In genomic region chr2:151289972-151290335, GRCh38 we compare ENCODE assay signal across 8 cellular contexts. TPM values are rescaled to one million over a fixed set of nuclear protein-coding genes. Genes with fewer than 3 reads are reported as not detected.
DNase-seq lines count a peak whose midpoint lies in the region; ATAC-seq, FAIRE-seq and TF ChIP-seq lines count a peak whose summit lies in the region.

No MANE protein-coding gene starts in this region.

- H3K36me3 ChIP-seq in NT2/D1 (ENCODE audit: insufficient read depth, insufficient read length, low read length) (no peaks in the 10 kb centered on the region), mammary epithelial cell (ENCODE audit: insufficient read depth, low read length) (no peaks in the 10 kb centered on the region), HepG2 (replicated peaks in 1 of 2; ENCODE audit: control insufficient read depth in 1 of 2, insufficient read depth in 2 of 2, low read length in 2 of 2) (no peaks in the 10 kb centered on the region), stomach smooth muscle (ENCODE audit: control insufficient read depth in 2 of 2, insufficient read depth in 2 of 2, low read length in 2 of 2) (no peaks in the 10 kb centered on the region)

- H4K20me1 ChIP-seq in mammary epithelial cell (ENCODE audit: insufficient read depth, low read length) (no peaks in the 10 kb centered on the region), HepG2 (ENCODE audit: insufficient read depth, low read length) (no peaks in the 10 kb centered on the region)

- peak; percentile 32 for FAIRE-seq in HepG2 (lab: Jason Lieb, UNC)

- POLR2A ChIA-PET in HepG2 (lab: Yijun Ruan, JAX): interaction anchor here (1.0 to 1.7 kb wide), 2 partner anchors 26 to 29 kb away, joined by 3 to 7 read pairs; partner anchors contain the start of gene RBM43

- H3K4me2 ChIP-seq in mammary epithelial cell (ENCODE audit: insufficient read depth, low read depth, low read length) (peak overlapping the region; percentile 89), HepG2 (ENCODE audit: low read depth, low read length) (peak overlapping the region; percentile 90)

- peak overlapping the region; percentile 63 for H3K4me3 ChIP-seq in NT2/D1 (ENCODE audit: insufficient read length, low read depth)
- peak overlapping the region; percentile 64 to 86 (median 65) for H3K4me3 ChIP-seq in mammary epithelial cell (replicated peaks in 1 of 3; ENCODE audit: insufficient read depth in 1 of 3, low read depth in 2 of 3, low read length in 3 of 3)
- H3K4me3 ChIP-seq in HepG2 (replicated peaks in 1 of 3; ENCODE audit: insufficient read depth in 1 of 3, low read depth in 2 of 3, low read length in 3 of 3): peak overlapping the region; percentile 61 to 99 (median 80)
- H3K4me3 ChIP-seq in stomach smooth muscle (ENCODE audit: low read length in 2 of 2): peak overlapping the region; percentile 76 to 81

- TF ChIP-seq CTCF in mammary epithelial cell (conservative IDR thresholded peaks at IDR 0.05 in 1 of 2, IDR thresholded peaks at IDR 0.05 in 1 of 2; ENCODE audit: extremely low read depth in 1 of 2, insufficient read depth in 1 of 2, low read depth in 1 of 2, low read length in 2 of 2): no peak
- no peak for TF ChIP-seq CTCF in HepG2 (CRISPR knock-in tag; IDR thresholded peaks at IDR 0.05)

- H3K79me2 ChIP-seq in mammary epithelial cell (ENCODE audit: insufficient read depth, low read length) (no peaks in the 10 kb centered on the region), HepG2 (ENCODE audit: insufficient read depth, low read length) (no peaks in the 10 kb centered on the region)

- ATAC-seq in HG02610 (IDR thresholded peaks at IDR 0.05; ENCODE audit: unreplicated experiment): peak; percentile 36
- ATAC-seq in HepG2: peak; percentile 33

- dilution Hi-C loops in mammary epithelial cell (cut with HindIII; ENCODE audit: low sequenced_read_pairs): no loop called here

- no TSS peak for BruUV-seq in mammary epithelial cell (replicated peaks; lab: Mats Ljungman, UMichigan)
- no TSS peak for BruUV-seq in HepG2 (replicated peaks; lab: Mats Ljungman, UMichigan)

- peak; percentile 15 to 18 for DNase-seq in activated CD4-positive, alpha-beta T cell treated with anti-CD3 and anti-CD28 coated beads for 4 hours
- DNase-seq in activated CD4-positive, alpha-beta T cell treated with anti-CD3 and anti-CD28 coated beads, Interleukin-2, amount 50 U/mL, for 4 hours: no peak
- no peak for DNase-seq in NT2/D1 (ENCODE audit: low read depth, low spot score)
- peak; percentile 76 for DNase-seq in mammary epithelial cell
- no peak for DNase-seq in HepG2 (ENCODE audit: low spot score)
- DNase-seq in NCI-H1105 (lab: John Stamatoyannopoulos, UW): no peak

- H3K27ac ChIP-seq in mammary epithelial cell (ENCODE audit: insufficient read depth, low read depth, low read length) (peak overlapping the region; percentile 75), HepG2 (ENCODE audit: extremely low read length, insufficient read depth, low read length) (no peak overlapping the region), stomach smooth muscle (ENCODE audit: low read length) (peak overlapping the region; percentile 91)

- H3K9ac ChIP-seq in NT2/D1 (ENCODE audit: insufficient read length, low read depth): peak overlapping the region; percentile 88
- H3K9ac ChIP-seq in mammary epithelial cell (ENCODE audit: insufficient read depth, low read length): peak overlapping the region; percentile 83
- H3K9ac ChIP-seq in HepG2 (ENCODE audit: insufficient read depth, low read depth, low read length): peak overlapping the region; percentile 71
- peak overlapping the region; percentile 75 to 78 for H3K9ac ChIP-seq in stomach smooth muscle (ENCODE audit: low read length in 2 of 2)

- TF ChIP-seq EP300 in HepG2 (IDR thresholded peaks at IDR 0.05; ENCODE audit: low read depth in 2 of 2, low read length in 2 of 2): no peak
- TF ChIP-seq EP300 in HepG2 (CRISPR knock-in tag; IDR thresholded peaks at IDR 0.05; ENCODE audit: borderline replicate concordance): no peak

- CTCF ChIA-PET in mammary epithelial cell (lab: Charles Lee; ENCODE audit: low non-redundant PET) (no interaction called here), HepG2 (lab: Yijun Ruan, JAX; ENCODE audit: low intra/inter-chr PET ratio, low total read pairs) (no interaction called here)

- no peaks in the 10 kb centered on the region for H3K4me1 ChIP-seq in NT2/D1 (ENCODE audit: insufficient read depth, insufficient read length)
- peaks cover 7% of the 10 kb centered on the region for H3K4me1 ChIP-seq in mammary epithelial cell (ENCODE audit: insufficient read depth, low read length)
- H3K4me1 ChIP-seq in HepG2 (ENCODE audit: insufficient read depth, low read length): peaks cover 9% of the 10 kb centered on the region; the same call in 1 of the 2 replicates
- H3K4me1 ChIP-seq in stomach smooth muscle (ENCODE audit: control insufficient read depth, insufficient read depth, low read length): no peaks in the 10 kb centered on the region

- no peak for TF ChIP-seq POLR2A in HepG2 (IDR thresholded peaks at IDR 0.05; ENCODE audit: insufficient read depth in 1 of 2, low read depth in 2 of 2, low read length in 2 of 2)

- intact Hi-C loops in mammary epithelial cell (cut with micrococcal nuclease): loop anchor here (1.0 kb wide), 1 partner anchor 120 kb away; no protein-coding TSS in a partner anchor
- intact Hi-C loops in HepG2 (cut with micrococcal nuclease; ENCODE audit: unreplicated experiment): no loop called here

- no peaks in the 10 kb centered on the region for H3K27me3 ChIP-seq in NT2/D1 (ENCODE audit: insufficient read depth, insufficient read length)
- no peaks in the 10 kb centered on the region for H3K27me3 ChIP-seq in mammary epithelial cell (ENCODE audit: insufficient read depth, low read length)
- peaks cover 0 to 12% of the 10 kb centered on the region in 2 experiments; a peak in 3 of 5 replicates for H3K27me3 ChIP-seq in HepG2 (ENCODE audit: control insufficient read depth in 1 of 2, insufficient read depth in 2 of 2, low read length in 2 of 2)
- no peaks in the 10 kb centered on the region for H3K27me3 ChIP-seq in stomach smooth muscle (ENCODE audit: control insufficient read depth in 1 of 2, insufficient read depth in 2 of 2, low read length in 2 of 2)

- H2AFZ ChIP-seq in mammary epithelial cell (ENCODE audit: low read depth, low read length) (peak overlapping the region; percentile 91), HepG2 (ENCODE audit: low read length) (peak overlapping the region; percentile 96)

- in situ Hi-C loops in mammary epithelial cell (cut with MboI; ENCODE audit: low sequenced_read_pairs in 2 of 2): loop anchor here in 1 of 2 donors (10.0 kb wide), 1 partner anchor 115 kb away; the partner anchor contains the start of gene RIF1
- in situ Hi-C loops in HepG2 (cut with HindIII; ENCODE audit: extremely low pct_ligation_motif_present, low pct_unique_long_range_greater_than_20kb): no loop called here

- TF ChIP-seq RAD21 in HepG2 (CRISPR knock-in tag; IDR thresholded peaks at IDR 0.05): no peak

- WGBS in mammary epithelial cell (ENCODE audit: low coverage, missing lambda C conversion rate): 5% methylated on average over 6 of the region's 6 CpGs
- WGBS in HepG2 (ENCODE audit: low lambda C conversion rate): under 1% methylated on average over 6 of the region's 6 CpGs

- H3K9me3 ChIP-seq in NT2/D1 (ENCODE audit: insufficient read depth, low read length): no peaks in the 10 kb centered on the region
- no peaks in the 10 kb centered on the region for H3K9me3 ChIP-seq in mammary epithelial cell (replicated peaks; ENCODE audit: insufficient read depth, low read length)
- no peaks in the 10 kb centered on the region for H3K9me3 ChIP-seq in HepG2 (ENCODE audit: low read length)
- no peaks in the 10 kb centered on the region for H3K9me3 ChIP-seq in stomach smooth muscle (ENCODE audit: control insufficient read depth in 2 of 2, low read length in 2 of 2)

RNA-seq across cellular contexts. Expression of gene NMI, which starts 0.5 kb away (rescaled TPM):
- 1 to 10 TPM; 2.5 to 6.7 TPM for total RNA-seq in mammary epithelial cell
- 2.7 TPM for polyA plus RNA-seq in mammary epithelial cell
- 3.5 TPM for polyA minus RNA-seq in mammary epithelial cell
- 3.9 and 4.4 TPM in 2 replicates for total RNA-seq in HepG2 (2016; rRNA removed; fragmentation: Illumina TruSeq; extraction: Trizol)
- 0.91 and 0.97 TPM in 2 replicates for total RNA-seq in HepG2 (2016; cell fraction: cytosol; rRNA removed; fragmentation: Illumina TruSeq; extraction: Trizol; ENCODE audit: low read depth)
- total RNA-seq in HepG2 (2016; cell fraction: insoluble cytoplasmic fraction; rRNA removed; fragmentation: Illumina TruSeq; extraction: Trizol): 3.6 and 4.5 TPM in 2 replicates
- total RNA-seq in HepG2 (2016; cell fraction: membrane; rRNA removed; fragmentation: Illumina TruSeq; extraction: Trizol): 1.5 and 1.7 TPM in 2 replicates
- total RNA-seq in HepG2 (2016; cell fraction: nucleus; rRNA removed; fragmentation: Illumina TruSeq; extraction: Trizol): 1.8 and 2.1 TPM in 2 replicates
- polyA plus RNA-seq in HepG2 (2011; rRNA removed): 0.42 and 0.64 TPM in 2 replicates
- polyA plus RNA-seq in HepG2 (2011; cell fraction: cytosol; rRNA removed): 0.35 and 0.45 TPM in 2 replicates
- 0.29 and 0.57 TPM in 2 replicates for polyA plus RNA-seq in HepG2 (2011; cell fraction: nucleus; rRNA removed)
- polyA plus RNA-seq in HepG2 (2012): 0.74 and 1.0 TPM in 2 replicates
- polyA plus RNA-seq in HepG2 (2016; cell fraction: cytosol; fragmentation: Illumina TruSeq; extraction: Trizol; ENCODE audit: low read depth): 0.60 and 0.80 TPM in 2 replicates
- 6.2 and 6.7 TPM in 2 replicates for polyA plus RNA-seq in HepG2 (2016; cell fraction: insoluble cytoplasmic fraction; fragmentation: Illumina TruSeq; extraction: Trizol; ENCODE audit: low read depth)
- 0.89 and 0.91 TPM in 2 replicates for polyA plus RNA-seq in HepG2 (2016; cell fraction: membrane; fragmentation: Illumina TruSeq; extraction: Trizol; ENCODE audit: low read depth)
- polyA plus RNA-seq in HepG2 (2016; cell fraction: nucleus; fragmentation: Illumina TruSeq; extraction: Trizol; ENCODE audit: insufficient read depth, low read depth): 2.8 and 3.6 TPM in 2 replicates
- 0.46 and 2.2 TPM in 2 replicates for polyA minus RNA-seq in HepG2 (2011; rRNA and poly(A)+ RNA removed; ENCODE audit: low replicate concordance)
- 0.40 TPM in 1 of 2 replicates, not detected in the other for polyA minus RNA-seq in HepG2 (2011; cell fraction: cytosol; rRNA and poly(A)+ RNA removed)
- 1.5 TPM in 2 replicates for polyA minus RNA-seq in HepG2 (2011; cell fraction: nucleus; rRNA and poly(A)+ RNA removed)

RNA-seq across cellular contexts. Expression of gene RBM43, which starts 28.3 kb away (rescaled TPM):
- 1 to 10 TPM; 2.6 to 4.2 TPM for total RNA-seq in mammary epithelial cell
- 1.8 TPM for polyA plus RNA-seq in mammary epithelial cell
- polyA minus RNA-seq in mammary epithelial cell: 1.9 TPM
- 0.31 and 0.52 TPM in 2 replicates for total RNA-seq in HepG2 (2016; rRNA removed; fragmentation: Illumina TruSeq; extraction: Trizol)
- total RNA-seq in HepG2 (2016; cell fraction: cytosol; rRNA removed; fragmentation: Illumina TruSeq; extraction: Trizol; ENCODE audit: low read depth): 0.40 TPM in 1 of 2 replicates, not detected in the other
- 0.61 and 1.2 TPM in 2 replicates for total RNA-seq in HepG2 (2016; cell fraction: insoluble cytoplasmic fraction; rRNA removed; fragmentation: Illumina TruSeq; extraction: Trizol)
- total RNA-seq in HepG2 (2016; cell fraction: membrane; rRNA removed; fragmentation: Illumina TruSeq; extraction: Trizol): 0.59 and 1.00 TPM in 2 replicates
- 1.0 and 1.8 TPM in 2 replicates for total RNA-seq in HepG2 (2016; cell fraction: nucleus; rRNA removed; fragmentation: Illumina TruSeq; extraction: Trizol)
- polyA plus RNA-seq in HepG2 (2011; rRNA removed): 0.57 and 0.70 TPM in 2 replicates
- 0.15 and 0.38 TPM in 2 replicates for polyA plus RNA-seq in HepG2 (2011; cell fraction: cytosol; rRNA removed)
- polyA plus RNA-seq in HepG2 (2011; cell fraction: nucleus; rRNA removed): 0.21 and 0.83 TPM in 2 replicates
- polyA plus RNA-seq in HepG2 (2012): 0.35 and 0.38 TPM in 2 replicates
- polyA plus RNA-seq in HepG2 (2016; cell fraction: cytosol; fragmentation: Illumina TruSeq; extraction: Trizol; ENCODE audit: low read depth): 0.24 and 0.46 TPM in 2 replicates
- 1.4 and 1.5 TPM in 2 replicates for polyA plus RNA-seq in HepG2 (2016; cell fraction: insoluble cytoplasmic fraction; fragmentation: Illumina TruSeq; extraction: Trizol; ENCODE audit: low read depth)
- 0.37 and 0.76 TPM in 2 replicates for polyA plus RNA-seq in HepG2 (2016; cell fraction: membrane; fragmentation: Illumina TruSeq; extraction: Trizol; ENCODE audit: low read depth)
- polyA plus RNA-seq in HepG2 (2016; cell fraction: nucleus; fragmentation: Illumina TruSeq; extraction: Trizol; ENCODE audit: insufficient read depth, low read depth): 2.0 and 2.4 TPM in 2 replicates
- 0.26 and 0.65 TPM in 2 replicates for polyA minus RNA-seq in HepG2 (2011; rRNA and poly(A)+ RNA removed; ENCODE audit: low replicate concordance)
- 0.18 and 0.40 TPM in 2 replicates for polyA minus RNA-seq in HepG2 (2011; cell fraction: cytosol; rRNA and poly(A)+ RNA removed)
- polyA minus RNA-seq in HepG2 (2011; cell fraction: nucleus; rRNA and poly(A)+ RNA removed): 1.7 TPM in 2 replicates

Comparison
In these comparisons a context has a peak if more than half of its experiments do, and no peak if none do; other contexts are left out.
1. DNase-seq: peak in activated CD4-positive, alpha-beta T cell treated with anti-CD3 and anti-CD28 coated beads for 4 hours (2 of 2) and mammary epithelial cell (single experiment); none in activated CD4-positive, alpha-beta T cell treated with anti-CD3 and anti-CD28 coated beads, Interleukin-2, amount 50 U/mL, for 4 hours (0 of 2), NT2/D1 (single experiment), HepG2 (single experiment) and NCI-H1105 (single experiment).
2. Peak in every context shown above with its lines, with median percentiles within 50 percentile points of each other: H3K4me3 ChIP-seq and H3K9ac ChIP-seq.